In genomic region chr2:85503611-85504433, GRCh38 we compare ENCODE assay signal across 12 cellular contexts. TPM values are rescaled to one million over a fixed set of nuclear protein-coding genes. Genes with fewer than 3 reads are reported as not detected.
DNase-seq lines count a peak whose midpoint lies in the region; ATAC-seq and TF ChIP-seq lines count a peak whose summit lies in the region.
"Had no signal": no experiment of that assay in that cellular context is flagged by ENCODE, and none has a peak within 500 bp of the region (broad histone marks: within the 10 kb centered on the region; RNA-seq: fewer than 3 reads in every experiment).

No MANE protein-coding gene starts in this region.

- no peak overlapping the region for H3K4me3 Mint-ChIP-seq in T-cell
- H3K4me3 Mint-ChIP-seq: naive B cell had no signal

- ATAC-seq in T-cell (replicated peaks in 1 of 4) = no peak
- no peak for ATAC-seq in HG03565 (IDR thresholded peaks at IDR 0.05; ENCODE audit: unreplicated experiment)

- no peak for TF ChIP-seq CTCF in hepatocyte (IDR thresholded peaks at IDR 0.05; ENCODE audit: poor library complexity)

- H3K9me2 ChIP-seq in hepatocyte (replicated peaks; ENCODE audit: insufficient read depth) = no peaks in the 10 kb centered on the region

- peaks cover 0 to 3% (median 0%) of the 10 kb centered on the region in 3 donors for H3K9me3 Mint-ChIP-seq in T-cell
- H3K9me3 Mint-ChIP-seq: naive B cell had no signal

- no peaks in the 10 kb centered on the region for H3K36me3 Mint-ChIP-seq in T-cell
- H3K36me3 Mint-ChIP-seq: naive B cell had no signal

- no peaks in the 10 kb centered on the region for H3K4me1 Mint-ChIP-seq in T-cell

- H4K20me1 ChIP-seq in hepatocyte (ENCODE audit: insufficient read depth, poor library complexity, severe bottlenecking) = no peaks in the 10 kb centered on the region

- H3K4me3 ChIP-seq in adipocyte (ENCODE audit: low read length) (no peak overlapping the region), hepatocyte (no peak overlapping the region)
- H3K4me3 ChIP-seq: ascending aorta, SJSA1 had no signal

- H3K9me3 ChIP-seq in adipocyte (ENCODE audit: control insufficient read depth, low read length) = no peaks in the 10 kb centered on the region
- H3K9me3 ChIP-seq in hepatocyte (ENCODE audit: low read depth) = no peaks in the 10 kb centered on the region
- H3K9me3 ChIP-seq: ascending aorta, SJSA1 had no signal

- H3K4me2 ChIP-seq in hepatocyte = no peak overlapping the region

- H2AFZ ChIP-seq in hepatocyte = no peak overlapping the region

- CTCF ChIA-PET in T-cell (lab: Charles Lee) = no interaction called here

- H3K4me1 ChIP-seq in adipocyte (ENCODE audit: control insufficient read depth, insufficient read depth, low read length) (peaks cover 60% of the 10 kb centered on the region), hepatocyte (ENCODE audit: insufficient read depth) (peaks cover 33% of the 10 kb centered on the region)

- POLR2A ChIA-PET in T-cell (lab: Charles Lee) = no interaction called here

- no peaks in the 10 kb centered on the region for H3K27me3 Mint-ChIP-seq in T-cell

- peak overlapping the region; percentile 79 for H3K27ac ChIP-seq in hepatocyte

- no peak overlapping the region for H3K27ac Mint-ChIP-seq in T-cell

- WGBS in hepatocyte (ENCODE audit: low lambda C conversion rate, missing lambda C conversion rate) = 91% methylated on average over 19 of the region's 19 CpGs

- no peaks in the 10 kb centered on the region for H3K79me2 ChIP-seq in hepatocyte

- H3K9ac ChIP-seq in adipocyte (ENCODE audit: low read length) = peak overlapping the region; percentile 8

- DNase-seq in NCI-H82 (lab: John Stamatoyannopoulos, UW) (peak; percentile 78), NCI-H82 treated with DMSO at 0.1 percent for 48 hours (lab: John Stamatoyannopoulos, UW; ENCODE audit: unreplicated experiment) (no peak), adipocyte (ENCODE audit: low read depth) (peak; percentile 72), hepatocyte (ENCODE audit: low spot score) (no peak), stromal cell of bone marrow (ENCODE audit: low read depth) (peak; percentile 67), T-cell (no peak)
- DNase-seq in stimulated activated CD4-positive, alpha-beta T cell treated with anti-CD3 and anti-CD28 coated beads, Interleukin-4, amount 100 ng/mL, for 24 hours = no peak
- DNase-seq: naive B cell; stimulated activated CD4-positive, alpha-beta T cell treated with anti-CD3 and anti-CD28 coated beads, Interleukin-1b, Interleukin-23, amount 100 ng/mL, for 48 hours had no signal

- H3K36me3 ChIP-seq in adipocyte (ENCODE audit: control insufficient read depth, insufficient read depth, low read length, severe bottlenecking) (no peaks in the 10 kb centered on the region), hepatocyte (replicated peaks; ENCODE audit: insufficient read depth, low read depth) (no peaks in the 10 kb centered on the region)
- H3K36me3 ChIP-seq: ascending aorta, SJSA1 had no signal

- H3K27me3 ChIP-seq in adipocyte (replicated peaks; ENCODE audit: control insufficient read depth, insufficient read depth, low read length) (no peaks in the 10 kb centered on the region), hepatocyte (no peaks in the 10 kb centered on the region)
- H3K27me3 ChIP-seq: ascending aorta, SJSA1 had no signal

RNA-seq across cellular contexts. Expression of gene MAT2A, which starts 35.1 kb away (rescaled TPM):
- total RNA-seq in hepatocyte = 202 and 252 TPM in 2 replicates
- polyA plus RNA-seq in hepatocyte = 379 and 465 TPM in 2 replicates
- total RNA-seq in T-cell = 100 to 1,000 TPM; 110 to 184 (median 165) TPM

RNA-seq across cellular contexts. Expression of gene GGCX, which starts 57.5 kb away (rescaled TPM):
- total RNA-seq in hepatocyte (64.5 and 82.5 TPM in 2 replicates), T-cell (10 to 100 TPM; 20.4 to 29.7 (median 25.7) TPM)
- 66.1 and 73.5 TPM in 2 replicates for polyA plus RNA-seq in hepatocyte

Comparison
In these comparisons a context has a peak if more than half of its experiments do, and no peak if none do; other contexts are left out.
1. DNase-seq: peak in NCI-H82 (single experiment), adipocyte (single experiment) and stromal cell of bone marrow (single experiment); none in NCI-H82 treated with DMSO at 0.1 percent for 48 hours (single experiment), hepatocyte (single experiment), T-cell (0 of 34) and stimulated activated CD4-positive, alpha-beta T cell treated with anti-CD3 and anti-CD28 coated beads, Interleukin-4, amount 100 ng/mL, for 24 hours (single experiment).